ENCODE assay signal across 8 cellular contexts in the genomic region with DNA sequence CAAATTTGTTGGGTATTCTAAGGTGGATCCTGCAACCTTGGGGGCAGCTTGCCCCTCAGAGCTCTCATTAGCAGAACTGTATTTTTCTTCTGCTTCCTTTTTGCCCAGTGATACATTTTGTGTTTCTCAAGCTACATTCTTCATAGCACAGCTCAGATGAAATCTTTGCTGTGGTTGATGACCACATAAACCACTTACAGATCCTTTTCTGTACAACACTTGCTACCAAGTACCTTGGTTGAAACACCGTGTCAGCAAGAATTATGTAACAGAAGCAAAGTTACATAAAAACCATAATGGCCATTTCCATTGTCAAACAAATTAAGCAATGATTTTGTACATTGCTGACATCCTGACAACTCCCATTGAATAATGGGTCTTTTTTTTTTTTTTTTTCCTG. TPM values are rescaled to one million over a fixed set of nuclear protein-coding genes. Genes with fewer than 3 reads are reported as not detected.
DNase-seq lines count a peak whose midpoint lies in the region; ATAC-seq and TF ChIP-seq lines count a peak whose summit lies in the region.

No MANE protein-coding gene starts in this region.

- H3K36me3 Mint-ChIP-seq in naive thymus-derived CD4-positive, alpha-beta T cell = no peaks in the 10 kb centered on the region
- H3K36me3 Mint-ChIP-seq in Caco-2 (ENCODE audit: insufficient read depth, unreplicated experiment) = no peaks in the 10 kb centered on the region

- peak overlapping the region in 3 of 10 donors; percentile 4 to 35 (median 9) for H3K4me3 Mint-ChIP-seq in naive thymus-derived CD4-positive, alpha-beta T cell
- H3K4me3 Mint-ChIP-seq in Caco-2 (ENCODE audit: unreplicated experiment) = no peak overlapping the region

- no peaks in the 10 kb centered on the region for H3K9me3 Mint-ChIP-seq in naive thymus-derived CD4-positive, alpha-beta T cell
- H3K9me3 Mint-ChIP-seq in Caco-2 (ENCODE audit: unreplicated experiment) = no peaks in the 10 kb centered on the region

- no peak overlapping the region for H3K4me3 ChIP-seq in naive thymus-derived CD4-positive, alpha-beta T cell (ENCODE audit: low read length)
- no peak overlapping the region for H3K4me3 ChIP-seq in Caco-2 (ENCODE audit: low read depth, low read length)

- intact Hi-C loops in naive thymus-derived CD4-positive, alpha-beta T cell (cut with micrococcal nuclease) = no loop called here
- intact Hi-C loops in Caco-2 (cut with micrococcal nuclease; ENCODE audit: unreplicated experiment) = no loop called here

- H3K27me3 Mint-ChIP-seq in naive thymus-derived CD4-positive, alpha-beta T cell = peaks cover 0 to 14% (median 7%) of the 10 kb centered on the region in 5 donors
- no peaks in the 10 kb centered on the region for H3K27me3 Mint-ChIP-seq in Caco-2 (ENCODE audit: insufficient read depth, unreplicated experiment)

- POLR2A ChIA-PET in naive thymus-derived CD4-positive, alpha-beta T cell (lab: Charles Lee) = no interaction called here
- POLR2A ChIA-PET in Caco-2 (lab: Charles Lee) = no interaction called here

- CTCF ChIA-PET in naive thymus-derived CD4-positive, alpha-beta T cell (lab: Charles Lee) = no interaction called here
- CTCF ChIA-PET in Caco-2 (lab: Charles Lee) = no interaction called here

- no peaks in the 10 kb centered on the region for H3K36me3 ChIP-seq in naive thymus-derived CD4-positive, alpha-beta T cell (ENCODE audit: control insufficient read depth in 2 of 3, insufficient read depth in 3 of 3, low read length in 3 of 3)
- no peaks in the 10 kb centered on the region for H3K36me3 ChIP-seq in Caco-2 (ENCODE audit: control insufficient read depth, insufficient read depth, low read length)

- no peak overlapping the region for H3K27ac ChIP-seq in naive thymus-derived CD4-positive, alpha-beta T cell (ENCODE audit: low read depth, low read length)

- TF ChIP-seq CTCF in Caco-2 (IDR thresholded peaks at IDR 0.05; ENCODE audit: insufficient read depth in 1 of 2, low read depth in 1 of 2, low read length in 1 of 2, severe bottlenecking in 1 of 2, unreplicated experiment in 1 of 2) = no peak

- DNase-seq in RPMI8226 = peak; percentile 36
- peak in 6 of 9 donors; percentile 13 to 51 (median 28) for DNase-seq in naive thymus-derived CD4-positive, alpha-beta T cell
- DNase-seq in NCI-H2171 treated with DMSO at 0.1 percent for 48 hours (lab: John Stamatoyannopoulos, UW) = no peak
- DNase-seq in iPS-NIHi11 (ENCODE audit: low spot score) = no peak
- DNase-seq in Caco-2 = no peak

- no TSS peak for BruUV-seq in Caco-2 (replicated peaks; lab: Mats Ljungman, UMichigan)

- no peaks in the 10 kb centered on the region for H3K27me3 ChIP-seq in naive thymus-derived CD4-positive, alpha-beta T cell (ENCODE audit: control insufficient read depth in 2 of 2, insufficient read depth in 2 of 2, low read length in 2 of 2)
- H3K27me3 ChIP-seq in Caco-2 (replicated peaks; ENCODE audit: control insufficient read depth, insufficient read depth, low read length) = no peaks in the 10 kb centered on the region

- peaks cover 3 to 22% (median 20%) of the 10 kb centered on the region in 7 donors for H3K4me1 Mint-ChIP-seq in naive thymus-derived CD4-positive, alpha-beta T cell
- peaks cover 8% of the 10 kb centered on the region for H3K4me1 Mint-ChIP-seq in Caco-2 (ENCODE audit: low read depth, unreplicated experiment)

- peak; percentile 84 for ATAC-seq in GM18858 (IDR thresholded peaks at IDR 0.05; ENCODE audit: unreplicated experiment)
- peak; percentile 49 for ATAC-seq in HG03025 (IDR thresholded peaks at IDR 0.05; ENCODE audit: low FRiP score, unreplicated experiment)
- peak; percentile 90 for ATAC-seq in naive thymus-derived CD4-positive, alpha-beta T cell
- no peak for ATAC-seq in HG02623 (IDR thresholded peaks at IDR 0.05; ENCODE audit: unreplicated experiment)

- H3K9me3 ChIP-seq in naive thymus-derived CD4-positive, alpha-beta T cell (ENCODE audit: control insufficient read depth in 2 of 3, low read length in 3 of 3) = no peaks in the 10 kb centered on the region
- no peaks in the 10 kb centered on the region for H3K9me3 ChIP-seq in Caco-2

- no peaks in the 10 kb centered on the region for H3K4me1 ChIP-seq in naive thymus-derived CD4-positive, alpha-beta T cell (ENCODE audit: control insufficient read depth in 2 of 2, insufficient read depth in 2 of 2, low read length in 2 of 2)
- H3K4me1 ChIP-seq in Caco-2 = 0 out of 2 replicates have a peak, but pooled peaks cover 3% of the 10 kb centered on the region

- H3K27ac Mint-ChIP-seq in naive thymus-derived CD4-positive, alpha-beta T cell = peak overlapping the region in 2 of 9 donors; percentile 11 to 75
- H3K27ac Mint-ChIP-seq in Caco-2 (ENCODE audit: unreplicated experiment) = no peak overlapping the region

RNA-seq across cellular contexts. Expression of gene PLBD1, which starts 9.7 kb away (rescaled TPM):
- 10 to 100 TPM in 1 of 5 experiments, 1 to 10 TPM in 1, under 1 TPM in 2, not detected in 1; 0.30 to 74.1 (median 4.6) TPM for total RNA-seq in naive thymus-derived CD4-positive, alpha-beta T cell
- polyA plus RNA-seq in naive thymus-derived CD4-positive, alpha-beta T cell = under 1 TPM; 0.44 to 0.69 TPM
- total RNA-seq in Caco-2 (2022) = 21.1 and 21.4 TPM in 2 replicates

Comparison
In these comparisons a context has a peak if more than half of its experiments do, and no peak if none do; other contexts are left out.
1. DNase-seq: peak in RPMI8226 (single experiment) and naive thymus-derived CD4-positive, alpha-beta T cell (6 of 9); none in NCI-H2171 treated with DMSO at 0.1 percent for 48 hours (single experiment), iPS-NIHi11 (single experiment) and Caco-2 (0 of 2).